Comparison of ENCODE assay signal across 3 cellular contexts in genomic region chr15:84798436-84798946, GRCh38.
TF ChIP-seq lines count a peak whose summit lies in the region.

No MANE protein-coding gene starts in this region.

TF ChIP-seq in GM12878, 131 proteins besides CTCF, POLR2A, EP300 and RAD21:
- TF ChIP-seq ZNF207 (IDR thresholded peaks at IDR 0.05; ENCODE audit: borderline replicate concordance) = no peak
- TF ChIP-seq IKZF2 (IDR thresholded peaks at IDR 0.05) = no peak
- no peak for TF ChIP-seq MEF2B (IDR thresholded peaks at IDR 0.05; ENCODE audit: partially characterized antibody, poor library complexity, severe bottlenecking)
- TF ChIP-seq HCFC1 (IDR thresholded peaks at IDR 0.05; ENCODE audit: low read length) = no peak
- no peak for TF ChIP-seq CHD1 (IDR thresholded peaks at IDR 0.05; ENCODE audit: low read depth, low read length)
- TF ChIP-seq SP1 (IDR thresholded peaks at IDR 0.05; ENCODE audit: low read depth, low read length) = no peak
- no peak for TF ChIP-seq CBX3 (IDR thresholded peaks at IDR 0.05; ENCODE audit: borderline replicate concordance, low read depth)
- no peak for TF ChIP-seq NR2C1 (IDR thresholded peaks at IDR 0.05)
- no peak for TF ChIP-seq REST (IDR thresholded peaks at IDR 0.05; ENCODE audit: low read depth, low read length)
- TF ChIP-seq NR2F1 (conservative IDR thresholded peaks at IDR 0.05) = no peak

TF ChIP-seq in liver, 16 proteins besides CTCF, POLR2A, EP300 and RAD21:
- TF ChIP-seq ATF3 (IDR thresholded peaks at IDR 0.05) = no peak
- TF ChIP-seq EGR1 (IDR thresholded peaks at IDR 0.05; ENCODE audit: low read depth in 2 of 2) = no peak
- no peak for TF ChIP-seq FOXA1 (IDR thresholded peaks at IDR 0.05)
- no peak for TF ChIP-seq TAF1 (conservative IDR thresholded peaks at IDR 0.05)
- TF ChIP-seq JUND (IDR thresholded peaks at IDR 0.05) = no peak
- TF ChIP-seq MAX (IDR thresholded peaks at IDR 0.05) = no peak
- TF ChIP-seq FOXA2 (IDR thresholded peaks at IDR 0.05) = no peak
- TF ChIP-seq REST (IDR thresholded peaks at IDR 0.05) = no peak
- TF ChIP-seq NR2F2 (IDR thresholded peaks at IDR 0.05) = no peak
- TF ChIP-seq, protein P1, sequence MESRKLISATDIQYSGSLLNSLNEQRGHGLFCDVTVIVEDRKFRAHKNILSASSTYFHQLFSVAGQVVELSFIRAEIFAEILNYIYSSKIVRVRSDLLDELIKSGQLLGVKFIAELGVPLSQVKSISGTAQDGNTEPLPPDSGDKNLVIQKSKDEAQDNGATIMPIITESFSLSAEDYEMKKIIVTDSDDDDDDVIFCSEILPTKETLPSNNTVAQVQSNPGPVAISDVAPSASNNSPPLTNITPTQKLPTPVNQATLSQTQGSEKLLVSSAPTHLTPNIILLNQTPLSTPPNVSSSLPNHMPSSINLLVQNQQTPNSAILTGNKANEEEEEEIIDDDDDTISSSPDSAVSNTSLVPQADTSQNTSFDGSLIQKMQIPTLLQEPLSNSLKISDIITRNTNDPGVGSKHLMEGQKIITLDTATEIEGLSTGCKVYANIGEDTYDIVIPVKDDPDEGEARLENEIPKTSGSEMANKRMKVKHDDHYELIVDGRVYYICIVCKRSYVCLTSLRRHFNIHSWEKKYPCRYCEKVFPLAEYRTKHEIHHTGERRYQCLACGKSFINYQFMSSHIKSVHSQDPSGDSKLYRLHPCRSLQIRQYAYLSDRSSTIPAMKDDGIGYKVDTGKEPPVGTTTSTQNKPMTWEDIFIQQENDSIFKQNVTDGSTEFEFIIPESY (IDR thresholded peaks at IDR 0.05) = no peak
- TF ChIP-seq HNF4A (conservative IDR thresholded peaks at IDR 0.05) = no peak
- TF ChIP-seq YY1 (IDR thresholded peaks at IDR 0.05) = no peak
- TF ChIP-seq HNF4G (IDR thresholded peaks at IDR 0.05) = no peak
- no peak for TF ChIP-seq GABPA (IDR thresholded peaks at IDR 0.05 in 1 of 2, conservative IDR thresholded peaks at IDR 0.05 in 1 of 2)
- no peak for TF ChIP-seq RXRA (IDR thresholded peaks at IDR 0.05)
- no peak for TF ChIP-seq SP1 (IDR thresholded peaks at IDR 0.05)

TF ChIP-seq in SK-N-SH treated with all-trans-retinoic acid at 6 μM for 48 hours, 23 proteins besides CTCF, POLR2A, EP300 and RAD21 (continued from another document):
- no peak for TF ChIP-seq ZNF70 (CRISPR knock-in tag; IDR thresholded peaks at IDR 0.05)
- TF ChIP-seq OSR1 (CRISPR knock-in tag; IDR thresholded peaks at IDR 0.05) = no peak
- TF ChIP-seq BACH2 (CRISPR knock-in tag; IDR thresholded peaks at IDR 0.05; ENCODE audit: borderline replicate concordance) = no peak
- no peak for TF ChIP-seq PATZ1 (CRISPR knock-in tag; IDR thresholded peaks at IDR 0.05; ENCODE audit: borderline replicate concordance)
- TF ChIP-seq PPARA (CRISPR knock-in tag; IDR thresholded peaks at IDR 0.05; ENCODE audit: borderline replicate concordance) = no peak
- no peak for TF ChIP-seq TOX (CRISPR knock-in tag; IDR thresholded peaks at IDR 0.05; ENCODE audit: borderline replicate concordance)
- TF ChIP-seq ZFP30 (CRISPR knock-in tag; IDR thresholded peaks at IDR 0.05) = no peak
- TF ChIP-seq GLIS3 (CRISPR knock-in tag; IDR thresholded peaks at IDR 0.05) = no peak
- no peak for TF ChIP-seq SNAI2 (CRISPR knock-in tag; IDR thresholded peaks at IDR 0.05)
- TF ChIP-seq, protein P2, sequence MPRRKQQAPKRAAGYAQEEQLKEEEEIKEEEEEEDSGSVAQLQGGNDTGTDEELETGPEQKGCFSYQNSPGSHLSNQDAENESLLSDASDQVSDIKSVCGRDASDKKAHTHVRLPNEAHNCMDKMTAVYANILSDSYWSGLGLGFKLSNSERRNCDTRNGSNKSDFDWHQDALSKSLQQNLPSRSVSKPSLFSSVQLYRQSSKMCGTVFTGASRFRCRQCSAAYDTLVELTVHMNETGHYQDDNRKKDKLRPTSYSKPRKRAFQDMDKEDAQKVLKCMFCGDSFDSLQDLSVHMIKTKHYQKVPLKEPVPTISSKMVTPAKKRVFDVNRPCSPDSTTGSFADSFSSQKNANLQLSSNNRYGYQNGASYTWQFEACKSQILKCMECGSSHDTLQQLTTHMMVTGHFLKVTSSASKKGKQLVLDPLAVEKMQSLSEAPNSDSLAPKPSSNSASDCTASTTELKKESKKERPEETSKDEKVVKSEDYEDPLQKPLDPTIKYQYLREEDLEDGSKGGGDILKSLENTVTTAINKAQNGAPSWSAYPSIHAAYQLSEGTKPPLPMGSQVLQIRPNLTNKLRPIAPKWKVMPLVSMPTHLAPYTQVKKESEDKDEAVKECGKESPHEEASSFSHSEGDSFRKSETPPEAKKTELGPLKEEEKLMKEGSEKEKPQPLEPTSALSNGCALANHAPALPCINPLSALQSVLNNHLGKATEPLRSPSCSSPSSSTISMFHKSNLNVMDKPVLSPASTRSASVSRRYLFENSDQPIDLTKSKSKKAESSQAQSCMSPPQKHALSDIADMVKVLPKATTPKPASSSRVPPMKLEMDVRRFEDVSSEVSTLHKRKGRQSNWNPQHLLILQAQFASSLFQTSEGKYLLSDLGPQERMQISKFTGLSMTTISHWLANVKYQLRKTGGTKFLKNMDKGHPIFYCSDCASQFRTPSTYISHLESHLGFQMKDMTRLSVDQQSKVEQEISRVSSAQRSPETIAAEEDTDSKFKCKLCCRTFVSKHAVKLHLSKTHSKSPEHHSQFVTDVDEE (CRISPR knock-in tag; IDR thresholded peaks at IDR 0.05) = no peak
- TF ChIP-seq TCF4 (CRISPR knock-in tag; IDR thresholded peaks at IDR 0.05; ENCODE audit: borderline replicate concordance) = no peak
- no peak for TF ChIP-seq ISL1 (CRISPR knock-in tag; IDR thresholded peaks at IDR 0.05)
- TF ChIP-seq ZNF8 (CRISPR knock-in tag; IDR thresholded peaks at IDR 0.05) = no peak
- no peak for TF ChIP-seq ZNF565 (CRISPR knock-in tag; conservative IDR thresholded peaks at IDR 0.05; ENCODE audit: low read depth)
- TF ChIP-seq, protein P3, sequence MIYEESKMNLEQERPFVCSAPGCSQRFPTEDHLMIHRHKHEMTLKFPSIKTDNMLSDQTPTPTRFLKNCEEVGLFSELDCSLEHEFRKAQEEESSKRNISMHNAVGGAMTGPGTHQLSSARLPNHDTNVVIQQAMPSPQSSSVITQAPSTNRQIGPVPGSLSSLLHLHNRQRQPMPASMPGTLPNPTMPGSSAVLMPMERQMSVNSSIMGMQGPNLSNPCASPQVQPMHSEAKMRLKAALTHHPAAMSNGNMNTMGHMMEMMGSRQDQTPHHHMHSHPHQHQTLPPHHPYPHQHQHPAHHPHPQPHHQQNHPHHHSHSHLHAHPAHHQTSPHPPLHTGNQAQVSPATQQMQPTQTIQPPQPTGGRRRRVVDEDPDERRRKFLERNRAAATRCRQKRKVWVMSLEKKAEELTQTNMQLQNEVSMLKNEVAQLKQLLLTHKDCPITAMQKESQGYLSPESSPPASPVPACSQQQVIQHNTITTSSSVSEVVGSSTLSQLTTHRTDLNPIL (CRISPR knock-in tag; IDR thresholded peaks at IDR 0.05; ENCODE audit: low read depth) = no peak
